In the genomic region with DNA sequence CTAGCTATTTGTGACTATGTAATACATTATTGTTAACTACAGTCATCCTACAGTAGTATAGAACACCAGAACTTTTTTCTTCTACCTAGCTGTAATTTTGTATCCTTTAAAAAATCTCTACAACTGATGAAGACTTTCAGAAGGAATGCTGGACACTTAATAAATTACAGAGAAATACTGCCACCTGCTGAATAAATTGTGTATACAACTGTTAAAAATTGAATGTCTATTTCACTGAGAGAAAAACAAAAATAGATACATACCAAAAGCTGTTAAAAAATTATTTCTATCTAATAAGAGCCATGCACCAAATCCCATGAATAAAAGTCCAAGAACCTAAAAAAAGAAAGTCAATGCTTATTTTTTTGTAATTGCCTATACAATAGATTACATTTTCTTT, we compare ENCODE assay signal across 8 cellular contexts. TPM values are rescaled to one million over a fixed set of nuclear protein-coding genes. Genes with fewer than 3 reads are reported as not detected.
A peak's percentile ranks its signal among the peaks of the same experiment; 100 is the strongest.
DNase-seq lines count a peak whose midpoint lies in the region; ATAC-seq and TF ChIP-seq lines count a peak whose summit lies in the region.

No MANE protein-coding gene starts in this region.

- H3K27me3 Mint-ChIP-seq in stimulated activated naive B cell treated with anti-CD40 and anti-IgM and Interleukin-4, amounts not matched to agents 10 μg/mL and 1 μg/mL and 100 μg/mL, for 72 hours = no peaks in the 10 kb centered on the region
- H3K27me3 Mint-ChIP-seq in activated naive CD8-positive, alpha-beta T cell treated with anti-CD3 and anti-CD28 coated beads for 36 hours = peaks cover 4% of the 10 kb centered on the region

- H3K27ac Mint-ChIP-seq in stimulated activated naive B cell treated with anti-CD40 and anti-IgM and Interleukin-4, amounts not matched to agents 10 μg/mL and 1 μg/mL and 100 μg/mL, for 72 hours = no peak overlapping the region
- H3K27ac Mint-ChIP-seq in activated naive CD8-positive, alpha-beta T cell treated with anti-CD3 and anti-CD28 coated beads for 36 hours = no peak overlapping the region

- H3K9me3 ChIP-seq in Peyer's patch (no peaks in the 10 kb centered on the region), testis (no peaks in the 10 kb centered on the region)

- no peak overlapping the region for H3K4me3 ChIP-seq in Peyer's patch
- no peak overlapping the region for H3K4me3 ChIP-seq in testis

- H3K27ac ChIP-seq in Peyer's patch (no peak overlapping the region), testis (no peak overlapping the region)

- ATAC-seq in stimulated activated naive B cell treated with anti-CD40 and anti-IgM and Interleukin-4, amounts not matched to agents 10 μg/mL and 1 μg/mL and 100 μg/mL, for 72 hours (replicated peaks) = no peak
- ATAC-seq in HG03196 (IDR thresholded peaks at IDR 0.05; ENCODE audit: unreplicated experiment) = no peak

- TF ChIP-seq EP300 in Ishikawa (IDR thresholded peaks at IDR 0.05; ENCODE audit: borderline replicate concordance) = no peak

- no peaks in the 10 kb centered on the region for H3K36me3 ChIP-seq in Peyer's patch
- H3K36me3 ChIP-seq in testis (ENCODE audit: low read depth, missing control alignments) = no peaks in the 10 kb centered on the region

- H3K4me1 ChIP-seq in Peyer's patch (no peaks in the 10 kb centered on the region), testis (no peaks in the 10 kb centered on the region)

- TF ChIP-seq POLR2A in Peyer's patch (IDR thresholded peaks at IDR 0.05) (no peak), testis (IDR thresholded peaks at IDR 0.05) (no peak)

- TF ChIP-seq CTCF in Peyer's patch (IDR thresholded peaks at IDR 0.05) (peak in 5 of 6 experiments; percentile 27 to 54 (median 44)), testis (IDR thresholded peaks at IDR 0.05) (peak in 2 of 3 experiments; percentile 36 to 63)

- H3K27me3 ChIP-seq in Peyer's patch = no peaks in the 10 kb centered on the region
- H3K27me3 ChIP-seq in testis = no peaks in the 10 kb centered on the region

- H3K36me3 Mint-ChIP-seq in stimulated activated naive B cell treated with anti-CD40 and anti-IgM and Interleukin-4, amounts not matched to agents 10 μg/mL and 1 μg/mL and 100 μg/mL, for 72 hours = no peaks in the 10 kb centered on the region
- no peaks in the 10 kb centered on the region for H3K36me3 Mint-ChIP-seq in activated naive CD8-positive, alpha-beta T cell treated with anti-CD3 and anti-CD28 coated beads for 36 hours

- intact Hi-C loops in testis (cut with DNase I; ENCODE audit: low total_unique reads) = loop anchor here (10.0 kb wide), 1 partner anchor 155 kb away; no protein-coding TSS in a partner anchor

- no peaks in the 10 kb centered on the region for H3K9me3 Mint-ChIP-seq in stimulated activated naive B cell treated with anti-CD40 and anti-IgM and Interleukin-4, amounts not matched to agents 10 μg/mL and 1 μg/mL and 100 μg/mL, for 72 hours
- no peaks in the 10 kb centered on the region for H3K9me3 Mint-ChIP-seq in activated naive CD8-positive, alpha-beta T cell treated with anti-CD3 and anti-CD28 coated beads for 36 hours

- DNase-seq in EL = peak; percentile 9
- no peak for DNase-seq in Peyer's patch
- DNase-seq in fibroblast of peridontal ligament (ENCODE audit: extremely low read depth) = peak; percentile 67
- DNase-seq in testis = no peak
- no peak for DNase-seq in stimulated activated naive B cell treated with anti-CD40 and anti-IgM and Interleukin-4, amounts not matched to agents 10 μg/mL and 1 μg/mL and 100 μg/mL, for 72 hours
- no peak for DNase-seq in activated naive CD8-positive, alpha-beta T cell treated with anti-CD3 and anti-CD28 coated beads for 36 hours

- H3K4me3 Mint-ChIP-seq in stimulated activated naive B cell treated with anti-CD40 and anti-IgM and Interleukin-4, amounts not matched to agents 10 μg/mL and 1 μg/mL and 100 μg/mL, for 72 hours = no peak overlapping the region
- H3K4me3 Mint-ChIP-seq in activated naive CD8-positive, alpha-beta T cell treated with anti-CD3 and anti-CD28 coated beads for 36 hours = no peak overlapping the region

- H3K4me1 Mint-ChIP-seq in stimulated activated naive B cell treated with anti-CD40 and anti-IgM and Interleukin-4, amounts not matched to agents 10 μg/mL and 1 μg/mL and 100 μg/mL, for 72 hours = no peaks in the 10 kb centered on the region
- H3K4me1 Mint-ChIP-seq in activated naive CD8-positive, alpha-beta T cell treated with anti-CD3 and anti-CD28 coated beads for 36 hours = no peaks in the 10 kb centered on the region

- peak; percentile 52 for TF ChIP-seq RAD21 in Ishikawa (IDR thresholded peaks at IDR 0.05; ENCODE audit: low read depth)

TF ChIP-seq in Ishikawa, 13 proteins besides CTCF, POLR2A, EP300 and RAD21:
- TF ChIP-seq, protein P1, sequence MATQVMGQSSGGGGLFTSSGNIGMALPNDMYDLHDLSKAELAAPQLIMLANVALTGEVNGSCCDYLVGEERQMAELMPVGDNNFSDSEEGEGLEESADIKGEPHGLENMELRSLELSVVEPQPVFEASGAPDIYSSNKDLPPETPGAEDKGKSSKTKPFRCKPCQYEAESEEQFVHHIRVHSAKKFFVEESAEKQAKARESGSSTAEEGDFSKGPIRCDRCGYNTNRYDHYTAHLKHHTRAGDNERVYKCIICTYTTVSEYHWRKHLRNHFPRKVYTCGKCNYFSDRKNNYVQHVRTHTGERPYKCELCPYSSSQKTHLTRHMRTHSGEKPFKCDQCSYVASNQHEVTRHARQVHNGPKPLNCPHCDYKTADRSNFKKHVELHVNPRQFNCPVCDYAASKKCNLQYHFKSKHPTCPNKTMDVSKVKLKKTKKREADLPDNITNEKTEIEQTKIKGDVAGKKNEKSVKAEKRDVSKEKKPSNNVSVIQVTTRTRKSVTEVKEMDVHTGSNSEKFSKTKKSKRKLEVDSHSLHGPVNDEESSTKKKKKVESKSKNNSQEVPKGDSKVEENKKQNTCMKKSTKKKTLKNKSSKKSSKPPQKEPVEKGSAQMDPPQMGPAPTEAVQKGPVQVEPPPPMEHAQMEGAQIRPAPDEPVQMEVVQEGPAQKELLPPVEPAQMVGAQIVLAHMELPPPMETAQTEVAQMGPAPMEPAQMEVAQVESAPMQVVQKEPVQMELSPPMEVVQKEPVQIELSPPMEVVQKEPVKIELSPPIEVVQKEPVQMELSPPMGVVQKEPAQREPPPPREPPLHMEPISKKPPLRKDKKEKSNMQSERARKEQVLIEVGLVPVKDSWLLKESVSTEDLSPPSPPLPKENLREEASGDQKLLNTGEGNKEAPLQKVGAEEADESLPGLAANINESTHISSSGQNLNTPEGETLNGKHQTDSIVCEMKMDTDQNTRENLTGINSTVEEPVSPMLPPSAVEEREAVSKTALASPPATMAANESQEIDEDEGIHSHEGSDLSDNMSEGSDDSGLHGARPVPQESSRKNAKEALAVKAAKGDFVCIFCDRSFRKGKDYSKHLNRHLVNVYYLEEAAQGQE (IDR thresholded peaks at IDR 0.05; ENCODE audit: low read depth) = no peak
- no peak for TF ChIP-seq CREB1 (IDR thresholded peaks at IDR 0.05; ENCODE audit: low read depth)
- TF ChIP-seq TCF12 (IDR thresholded peaks at IDR 0.05; ENCODE audit: low read depth) = no peak
- TF ChIP-seq ZBTB7A (IDR thresholded peaks at IDR 0.05; ENCODE audit: low read depth) = no peak
- no peak for TF ChIP-seq NFIC (IDR thresholded peaks at IDR 0.05)
- no peak for TF ChIP-seq EGR1 (IDR thresholded peaks at IDR 0.05)
- TF ChIP-seq MAX (IDR thresholded peaks at IDR 0.05) = no peak
- no peak for TF ChIP-seq TAF1 (IDR thresholded peaks at IDR 0.05; ENCODE audit: low read depth)
- TF ChIP-seq CEBPB (IDR thresholded peaks at IDR 0.05) = no peak
- TF ChIP-seq FOXM1 (IDR thresholded peaks at IDR 0.05; ENCODE audit: borderline replicate concordance, low read depth) = no peak
- TF ChIP-seq, protein P2, sequence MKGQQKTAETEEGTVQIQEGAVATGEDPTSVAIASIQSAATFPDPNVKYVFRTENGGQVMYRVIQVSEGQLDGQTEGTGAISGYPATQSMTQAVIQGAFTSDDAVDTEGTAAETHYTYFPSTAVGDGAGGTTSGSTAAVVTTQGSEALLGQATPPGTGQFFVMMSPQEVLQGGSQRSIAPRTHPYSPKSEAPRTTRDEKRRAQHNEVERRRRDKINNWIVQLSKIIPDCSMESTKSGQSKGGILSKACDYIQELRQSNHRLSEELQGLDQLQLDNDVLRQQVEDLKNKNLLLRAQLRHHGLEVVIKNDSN (IDR thresholded peaks at IDR 0.05) = no peak
- TF ChIP-seq TEAD4 (IDR thresholded peaks at IDR 0.05) = no peak
- no peak for TF ChIP-seq YY1 (IDR thresholded peaks at IDR 0.05; ENCODE audit: low read depth)

RNA-seq across cellular contexts. Expression of gene TSPAN19, which starts 6.6 kb away (rescaled TPM):
- total RNA-seq in Peyer's patch = not detected
- total RNA-seq in testis = 1 to 10 TPM; 1.8 to 2.4 TPM
- polyA plus RNA-seq in testis (ENCODE audit: insufficient read depth, low read depth, low replicate concordance) = 7.5 TPM
- not detected for total RNA-seq in activated naive CD8-positive, alpha-beta T cell treated with anti-CD3 and anti-CD28 coated beads for 36 hours

RNA-seq across cellular contexts. Expression of gene LRRIQ1, which starts 6.7 kb away (rescaled TPM):
- total RNA-seq in Peyer's patch = not detected
- total RNA-seq in testis = 10 to 100 TPM; 13.2 to 29.0 TPM
- polyA plus RNA-seq in testis (ENCODE audit: insufficient read depth, low read depth, low replicate concordance) = 9.6 TPM
- total RNA-seq in activated naive CD8-positive, alpha-beta T cell treated with anti-CD3 and anti-CD28 coated beads for 36 hours = not detected

Comparison
In these comparisons a context has a peak if more than half of its experiments do, and no peak if none do; other contexts are left out.
1. DNase-seq: peak in EL (single experiment) and fibroblast of peridontal ligament (single experiment); none in Peyer's patch (0 of 3), testis (single experiment), stimulated activated naive B cell treated with anti-CD40 and anti-IgM and Interleukin-4, amounts not matched to agents 10 μg/mL and 1 μg/mL and 100 μg/mL, for 72 hours (single experiment) and activated naive CD8-positive, alpha-beta T cell treated with anti-CD3 and anti-CD28 coated beads for 36 hours (single experiment).
2. RNA of gene LRRIQ1, which starts 6.7 kb away (total RNA-seq): 13.2 to 29.0 TPM in testis; not detected in activated naive CD8-positive, alpha-beta T cell treated with anti-CD3 and anti-CD28 coated beads for 36 hours and not detected in Peyer's patch; every median in the first group is over 10 times any median in the second.